ENCODE assay signal across 8 cellular contexts in genomic region chr20:1391640-1392442, GRCh38. TPM values are rescaled to one million over a fixed set of nuclear protein-coding genes. Genes with fewer than 3 reads are reported as not detected.
DNase-seq lines count a peak whose midpoint lies in the region; ATAC-seq and TF ChIP-seq lines count a peak whose summit lies in the region.

No MANE protein-coding gene starts in this region.

- no peaks in the 10 kb centered on the region for H3K36me3 ChIP-seq in ACC112 (ENCODE audit: insufficient read depth, low read length)

- no peak overlapping the region for H2AFZ ChIP-seq in ACC112 (ENCODE audit: low read length, unreplicated experiment)

- H3K4me3 ChIP-seq in ACC112 (ENCODE audit: low read depth, low read length) (peak overlapping the region; percentile 91), HL-60 (replicated peaks; ENCODE audit: insufficient read depth, low read length) (peak overlapping the region; percentile 67), fibroblast of villous mesenchyme (ENCODE audit: low read depth, low read length) (peak overlapping the region; percentile 87)

- H3K79me2 ChIP-seq in ACC112 (ENCODE audit: control insufficient read depth, insufficient read depth, low read length, unreplicated experiment): peaks cover 60% of the 10 kb centered on the region

- peaks cover 35% of the 10 kb centered on the region for H3K4me1 ChIP-seq in ACC112 (ENCODE audit: control insufficient read depth, insufficient read depth, low read length, unreplicated experiment)

- no peak for TF ChIP-seq CTCF in HL-60 (IDR thresholded peaks at IDR 0.05; ENCODE audit: insufficient read depth, low read length)
- TF ChIP-seq CTCF in fibroblast of villous mesenchyme (IDR thresholded peaks at IDR 0.05; ENCODE audit: insufficient read depth, low read depth, low read length): no peak
- no peak for TF ChIP-seq CTCF in omental fat pad (IDR thresholded peaks at IDR 0.05)

- H3K27ac ChIP-seq in ACC112 (ENCODE audit: low read depth, low read length): peak overlapping the region; percentile 62
- H3K27ac ChIP-seq in HL-60 (replicated peaks): peak overlapping the region; percentile 63

- DNase-seq in HL-60 (ENCODE audit: low read depth in 1 of 2, low spot score in 1 of 2): peak in 1 of 2 experiments; percentile 68
- peak; percentile 28 to 48 for DNase-seq in activated CD4-positive, alpha-beta T cell treated with anti-CD3 and anti-CD28 coated beads, Interleukin-2, amount 50 U/mL, for 48 hours
- peak; percentile 83 for DNase-seq in fibroblast of villous mesenchyme (ENCODE audit: low read depth)
- no peak for DNase-seq in omental fat pad (ENCODE audit: low spot score)
- DNase-seq in NCI-H748 (lab: John Stamatoyannopoulos, UW; ENCODE audit: unreplicated experiment): no peak
- no peak for DNase-seq in NCI-H446 (lab: John Stamatoyannopoulos, UW)
- no peak for DNase-seq in stimulated activated CD4-positive, alpha-beta T cell treated with anti-CD3 and anti-CD28 coated beads, Interleukin-1b, Interleukin-23, amount 100 ng/mL, for 48 hours

- peak; percentile 41 for ATAC-seq in omental fat pad (ENCODE audit: low FRiP score)

- no peaks in the 10 kb centered on the region for H3K27me3 ChIP-seq in ACC112 (ENCODE audit: insufficient read depth, low read length)
- no peaks in the 10 kb centered on the region for H3K27me3 ChIP-seq in HL-60 (ENCODE audit: insufficient read depth, poor library complexity, severe bottlenecking)

RNA-seq across cellular contexts. Expression of gene FKBP1A, which starts 1.0 kb away (rescaled TPM):
- total RNA-seq in fibroblast of villous mesenchyme: 120 and 172 TPM in 2 replicates
- total RNA-seq in omental fat pad: 100 to 1,000 TPM; 204 to 275 (median 241) TPM

Comparison
In these comparisons a context has a peak if more than half of its experiments do, and no peak if none do; other contexts are left out.
1. DNase-seq: peak in activated CD4-positive, alpha-beta T cell treated with anti-CD3 and anti-CD28 coated beads, Interleukin-2, amount 50 U/mL, for 48 hours (2 of 2) and fibroblast of villous mesenchyme (single experiment); none in omental fat pad (single experiment), NCI-H748 (single experiment), NCI-H446 (0 of 2) and stimulated activated CD4-positive, alpha-beta T cell treated with anti-CD3 and anti-CD28 coated beads, Interleukin-1b, Interleukin-23, amount 100 ng/mL, for 48 hours (single experiment).
2. Peak in every context shown above with its lines, with median percentiles within 50 percentile points of each other: H3K4me3 ChIP-seq.